In the genomic region with DNA sequence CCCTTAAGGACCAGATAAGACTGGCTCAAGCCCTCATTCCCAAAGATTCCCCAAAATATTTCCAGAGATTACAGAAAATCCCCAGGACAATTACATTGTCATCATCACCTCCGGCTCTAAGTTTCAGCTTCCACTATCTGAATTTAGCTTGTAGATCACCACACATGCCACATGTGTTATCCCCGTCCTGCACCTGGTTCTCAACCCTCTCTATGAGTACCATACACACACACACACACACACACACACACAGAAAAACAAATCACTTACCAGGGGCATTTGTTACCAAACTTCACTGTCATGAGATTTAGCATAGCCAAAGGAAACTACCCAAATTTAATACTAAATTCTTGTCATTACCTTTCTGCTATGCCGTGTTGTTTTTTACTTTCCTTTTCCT, we compare ENCODE assay signal across 1 cellular context.
TF ChIP-seq lines count a peak whose summit lies in the region.

No MANE protein-coding gene starts in this region.

TF ChIP-seq in K562, 482 proteins besides CTCF, POLR2A, EP300 and RAD21 (continued from another document and continues in another):
- TF ChIP-seq, protein P1, sequence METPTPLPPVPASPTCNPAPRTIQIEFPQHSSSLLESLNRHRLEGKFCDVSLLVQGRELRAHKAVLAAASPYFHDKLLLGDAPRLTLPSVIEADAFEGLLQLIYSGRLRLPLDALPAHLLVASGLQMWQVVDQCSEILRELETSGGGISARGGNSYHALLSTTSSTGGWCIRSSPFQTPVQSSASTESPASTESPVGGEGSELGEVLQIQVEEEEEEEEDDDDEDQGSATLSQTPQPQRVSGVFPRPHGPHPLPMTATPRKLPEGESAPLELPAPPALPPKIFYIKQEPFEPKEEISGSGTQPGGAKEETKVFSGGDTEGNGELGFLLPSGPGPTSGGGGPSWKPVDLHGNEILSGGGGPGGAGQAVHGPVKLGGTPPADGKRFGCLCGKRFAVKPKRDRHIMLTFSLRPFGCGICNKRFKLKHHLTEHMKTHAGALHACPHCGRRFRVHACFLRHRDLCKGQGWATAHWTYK (CRISPR knock-in tag; IDR thresholded peaks at IDR 0.05), result no peak
- TF ChIP-seq CBFA2T2 (conservative IDR thresholded peaks at IDR 0.05) (peak; percentile 75), NONO (IDR thresholded peaks at IDR 0.05; ENCODE audit: low read depth in 2 of 2, low read length in 1 of 2) (no peak), ZNF75A (CRISPR knock-in tag; IDR thresholded peaks at IDR 0.05) (no peak), ZNF436 (CRISPR knock-in tag; IDR thresholded peaks at IDR 0.05) (no peak), EGR1 (conservative IDR thresholded peaks at IDR 0.05) (no peak), DACH1 (IDR thresholded peaks at IDR 0.05; ENCODE audit: partially characterized antibody) (no peak), ZFPM2 (CRISPR knock-in tag; IDR thresholded peaks at IDR 0.05) (no peak), POLR3A (IDR thresholded peaks at IDR 0.05; ENCODE audit: borderline replicate concordance, extremely low read depth, insufficient read depth, insufficient read length) (no peak), NR4A1 (CRISPR knock-in tag; IDR thresholded peaks at IDR 0.05) (no peak), NR4A1 (tag; IDR thresholded peaks at IDR 0.05) (no peak), RBM25 (IDR thresholded peaks at IDR 0.05; ENCODE audit: low read depth, low read length, severe bottlenecking) (no peak), FOXK2 (conservative IDR thresholded peaks at IDR 0.05 in 1 of 2, IDR thresholded peaks at IDR 0.05 in 1 of 2; ENCODE audit: low read depth in 2 of 2) (peak; percentile 13 to 32; a peak in 1 of 4 replicates), HNRNPH1 (optimal IDR thresholded peaks at IDR 0.05; ENCODE audit: low read depth, low read length) (no peak), BRD4 (IDR thresholded peaks at IDR 0.05) (no peak), ZBTB7A (IDR thresholded peaks at IDR 0.05; ENCODE audit: borderline replicate concordance, control insufficient read depth, low read depth, low read length) (no peak), DDX20 (tag; IDR thresholded peaks at IDR 0.05; ENCODE audit: low read depth) (no peak), ARHGAP35 (IDR thresholded peaks at IDR 0.05; ENCODE audit: partially characterized antibody) (no peak), NRF1 (conservative IDR thresholded peaks at IDR 0.05 in 1 of 2, IDR thresholded peaks at IDR 0.05 in 1 of 2) (no peak), FIP1L1 (IDR thresholded peaks at IDR 0.05; ENCODE audit: low read depth, low read length, poor library complexity, severe bottlenecking) (no peak), ZNF584 (CRISPR knock-in tag; IDR thresholded peaks at IDR 0.05; ENCODE audit: low read depth) (no peak), PHF8 (IDR thresholded peaks at IDR 0.05; ENCODE audit: borderline replicate concordance, low read length) (no peak), HDAC3 (IDR thresholded peaks at IDR 0.05; ENCODE audit: borderline replicate concordance, partially characterized antibody) (no peak), ARID1B (IDR thresholded peaks at IDR 0.05) (peak; percentile 88), ELF1 (tag; IDR thresholded peaks at IDR 0.05) (no peak), HDGF (IDR thresholded peaks at IDR 0.05) (no peak), ZSCAN32 (CRISPR knock-in tag; IDR thresholded peaks at IDR 0.05) (no peak), HMG20B (CRISPR knock-in tag; IDR thresholded peaks at IDR 0.05) (no peak), ZKSCAN3 (CRISPR knock-in tag; IDR thresholded peaks at IDR 0.05) (no peak), CXXC5 (CRISPR knock-in tag; IDR thresholded peaks at IDR 0.05) (no peak), HMGN3 (IDR thresholded peaks at IDR 0.05; ENCODE audit: borderline replicate concordance, extremely low read depth, insufficient read length, low read depth, low read length) (no peak)
- TF ChIP-seq, protein P2, sequence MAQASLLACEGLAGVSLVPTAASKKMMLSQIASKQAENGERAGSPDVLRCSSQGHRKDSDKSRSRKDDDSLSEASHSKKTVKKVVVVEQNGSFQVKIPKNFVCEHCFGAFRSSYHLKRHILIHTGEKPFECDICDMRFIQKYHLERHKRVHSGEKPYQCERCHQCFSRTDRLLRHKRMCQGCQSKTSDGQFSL (CRISPR knock-in tag; IDR thresholded peaks at IDR 0.05), result no peak
- TF ChIP-seq, protein P2 (tag; IDR thresholded peaks at IDR 0.05), result no peak
- TF ChIP-seq, protein P3, sequence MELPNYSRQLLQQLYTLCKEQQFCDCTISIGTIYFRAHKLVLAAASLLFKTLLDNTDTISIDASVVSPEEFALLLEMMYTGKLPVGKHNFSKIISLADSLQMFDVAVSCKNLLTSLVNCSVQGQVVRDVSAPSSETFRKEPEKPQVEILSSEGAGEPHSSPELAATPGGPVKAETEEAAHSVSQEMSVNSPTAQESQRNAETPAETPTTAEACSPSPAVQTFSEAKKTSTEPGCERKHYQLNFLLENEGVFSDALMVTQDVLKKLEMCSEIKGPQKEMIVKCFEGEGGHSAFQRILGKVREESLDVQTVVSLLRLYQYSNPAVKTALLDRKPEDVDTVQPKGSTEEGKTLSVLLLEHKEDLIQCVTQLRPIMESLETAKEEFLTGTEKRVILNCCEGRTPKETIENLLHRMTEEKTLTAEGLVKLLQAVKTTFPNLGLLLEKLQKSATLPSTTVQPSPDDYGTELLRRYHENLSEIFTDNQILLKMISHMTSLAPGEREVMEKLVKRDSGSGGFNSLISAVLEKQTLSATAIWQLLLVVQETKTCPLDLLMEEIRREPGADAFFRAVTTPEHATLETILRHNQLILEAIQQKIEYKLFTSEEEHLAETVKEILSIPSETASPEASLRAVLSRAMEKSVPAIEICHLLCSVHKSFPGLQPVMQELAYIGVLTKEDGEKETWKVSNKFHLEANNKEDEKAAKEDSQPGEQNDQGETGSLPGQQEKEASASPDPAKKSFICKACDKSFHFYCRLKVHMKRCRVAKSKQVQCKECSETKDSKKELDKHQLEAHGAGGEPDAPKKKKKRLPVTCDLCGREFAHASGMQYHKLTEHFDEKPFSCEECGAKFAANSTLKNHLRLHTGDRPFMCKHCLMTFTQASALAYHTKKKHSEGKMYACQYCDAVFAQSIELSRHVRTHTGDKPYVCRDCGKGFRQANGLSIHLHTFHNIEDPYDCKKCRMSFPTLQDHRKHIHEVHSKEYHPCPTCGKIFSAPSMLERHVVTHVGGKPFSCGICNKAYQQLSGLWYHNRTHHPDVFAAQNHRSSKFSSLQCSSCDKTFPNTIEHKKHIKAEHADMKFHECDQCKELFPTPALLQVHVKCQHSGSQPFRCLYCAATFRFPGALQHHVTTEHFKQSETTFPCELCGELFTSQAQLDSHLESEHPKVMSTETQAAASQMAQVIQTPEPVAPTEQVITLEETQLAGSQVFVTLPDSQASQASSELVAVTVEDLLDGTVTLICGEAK (IDR thresholded peaks at IDR 0.05), result 0 out of 2 replicates have a peak, but pooled peaks have one; percentile 37
- TF ChIP-seq, protein P3 (CRISPR knock-in tag; IDR thresholded peaks at IDR 0.05), result no peak
- TF ChIP-seq, protein P4, sequence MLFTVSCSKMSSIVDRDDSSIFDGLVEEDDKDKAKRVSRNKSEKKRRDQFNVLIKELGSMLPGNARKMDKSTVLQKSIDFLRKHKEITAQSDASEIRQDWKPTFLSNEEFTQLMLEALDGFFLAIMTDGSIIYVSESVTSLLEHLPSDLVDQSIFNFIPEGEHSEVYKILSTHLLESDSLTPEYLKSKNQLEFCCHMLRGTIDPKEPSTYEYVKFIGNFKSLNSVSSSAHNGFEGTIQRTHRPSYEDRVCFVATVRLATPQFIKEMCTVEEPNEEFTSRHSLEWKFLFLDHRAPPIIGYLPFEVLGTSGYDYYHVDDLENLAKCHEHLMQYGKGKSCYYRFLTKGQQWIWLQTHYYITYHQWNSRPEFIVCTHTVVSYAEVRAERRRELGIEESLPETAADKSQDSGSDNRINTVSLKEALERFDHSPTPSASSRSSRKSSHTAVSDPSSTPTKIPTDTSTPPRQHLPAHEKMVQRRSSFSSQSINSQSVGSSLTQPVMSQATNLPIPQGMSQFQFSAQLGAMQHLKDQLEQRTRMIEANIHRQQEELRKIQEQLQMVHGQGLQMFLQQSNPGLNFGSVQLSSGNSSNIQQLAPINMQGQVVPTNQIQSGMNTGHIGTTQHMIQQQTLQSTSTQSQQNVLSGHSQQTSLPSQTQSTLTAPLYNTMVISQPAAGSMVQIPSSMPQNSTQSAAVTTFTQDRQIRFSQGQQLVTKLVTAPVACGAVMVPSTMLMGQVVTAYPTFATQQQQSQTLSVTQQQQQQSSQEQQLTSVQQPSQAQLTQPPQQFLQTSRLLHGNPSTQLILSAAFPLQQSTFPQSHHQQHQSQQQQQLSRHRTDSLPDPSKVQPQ (CRISPR knock-in tag; IDR thresholded peaks at IDR 0.05; ENCODE audit: borderline replicate concordance), result no peak
- TF ChIP-seq, protein P5, sequence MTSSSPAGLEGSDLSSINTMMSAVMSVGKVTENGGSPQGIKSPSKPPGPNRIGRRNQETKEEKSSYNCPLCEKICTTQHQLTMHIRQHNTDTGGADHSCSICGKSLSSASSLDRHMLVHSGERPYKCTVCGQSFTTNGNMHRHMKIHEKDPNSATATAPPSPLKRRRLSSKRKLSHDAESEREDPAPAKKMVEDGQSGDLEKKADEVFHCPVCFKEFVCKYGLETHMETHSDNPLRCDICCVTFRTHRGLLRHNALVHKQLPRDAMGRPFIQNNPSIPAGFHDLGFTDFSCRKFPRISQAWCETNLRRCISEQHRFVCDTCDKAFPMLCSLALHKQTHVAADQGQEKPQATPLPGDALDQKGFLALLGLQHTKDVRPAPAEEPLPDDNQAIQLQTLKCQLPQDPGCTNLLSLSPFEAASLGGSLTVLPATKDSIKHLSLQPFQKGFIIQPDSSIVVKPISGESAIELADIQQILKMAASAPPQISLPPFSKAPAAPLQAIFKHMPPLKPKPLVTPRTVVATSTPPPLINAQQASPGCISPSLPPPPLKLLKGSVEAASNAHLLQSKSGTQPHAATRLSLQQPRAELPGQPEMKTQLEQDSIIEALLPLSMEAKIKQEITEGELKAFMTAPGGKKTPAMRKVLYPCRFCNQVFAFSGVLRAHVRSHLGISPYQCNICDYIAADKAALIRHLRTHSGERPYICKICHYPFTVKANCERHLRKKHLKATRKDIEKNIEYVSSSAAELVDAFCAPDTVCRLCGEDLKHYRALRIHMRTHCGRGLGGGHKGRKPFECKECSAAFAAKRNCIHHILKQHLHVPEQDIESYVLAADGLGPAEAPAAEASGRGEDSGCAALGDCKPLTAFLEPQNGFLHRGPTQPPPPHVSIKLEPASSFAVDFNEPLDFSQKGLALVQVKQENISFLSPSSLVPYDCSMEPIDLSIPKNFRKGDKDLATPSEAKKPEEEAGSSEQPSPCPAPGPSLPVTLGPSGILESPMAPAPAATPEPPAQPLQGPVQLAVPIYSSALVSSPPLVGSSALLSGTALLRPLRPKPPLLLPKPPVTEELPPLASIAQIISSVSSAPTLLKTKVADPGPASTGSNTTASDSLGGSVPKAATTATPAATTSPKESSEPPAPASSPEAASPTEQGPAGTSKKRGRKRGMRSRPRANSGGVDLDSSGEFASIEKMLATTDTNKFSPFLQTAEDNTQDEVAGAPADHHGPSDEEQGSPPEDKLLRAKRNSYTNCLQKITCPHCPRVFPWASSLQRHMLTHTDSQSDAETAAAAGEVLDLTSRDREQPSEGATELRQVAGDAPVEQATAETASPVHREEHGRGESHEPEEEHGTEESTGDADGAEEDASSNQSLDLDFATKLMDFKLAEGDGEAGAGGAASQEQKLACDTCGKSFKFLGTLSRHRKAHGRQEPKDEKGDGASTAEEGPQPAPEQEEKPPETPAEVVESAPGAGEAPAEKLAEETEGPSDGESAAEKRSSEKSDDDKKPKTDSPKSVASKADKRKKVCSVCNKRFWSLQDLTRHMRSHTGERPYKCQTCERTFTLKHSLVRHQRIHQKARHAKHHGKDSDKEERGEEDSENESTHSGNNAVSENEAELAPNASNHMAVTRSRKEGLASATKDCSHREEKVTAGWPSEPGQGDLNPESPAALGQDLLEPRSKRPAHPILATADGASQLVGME (CRISPR knock-in tag; IDR thresholded peaks at IDR 0.05), result no peak
- TF ChIP-seq, protein P6, sequence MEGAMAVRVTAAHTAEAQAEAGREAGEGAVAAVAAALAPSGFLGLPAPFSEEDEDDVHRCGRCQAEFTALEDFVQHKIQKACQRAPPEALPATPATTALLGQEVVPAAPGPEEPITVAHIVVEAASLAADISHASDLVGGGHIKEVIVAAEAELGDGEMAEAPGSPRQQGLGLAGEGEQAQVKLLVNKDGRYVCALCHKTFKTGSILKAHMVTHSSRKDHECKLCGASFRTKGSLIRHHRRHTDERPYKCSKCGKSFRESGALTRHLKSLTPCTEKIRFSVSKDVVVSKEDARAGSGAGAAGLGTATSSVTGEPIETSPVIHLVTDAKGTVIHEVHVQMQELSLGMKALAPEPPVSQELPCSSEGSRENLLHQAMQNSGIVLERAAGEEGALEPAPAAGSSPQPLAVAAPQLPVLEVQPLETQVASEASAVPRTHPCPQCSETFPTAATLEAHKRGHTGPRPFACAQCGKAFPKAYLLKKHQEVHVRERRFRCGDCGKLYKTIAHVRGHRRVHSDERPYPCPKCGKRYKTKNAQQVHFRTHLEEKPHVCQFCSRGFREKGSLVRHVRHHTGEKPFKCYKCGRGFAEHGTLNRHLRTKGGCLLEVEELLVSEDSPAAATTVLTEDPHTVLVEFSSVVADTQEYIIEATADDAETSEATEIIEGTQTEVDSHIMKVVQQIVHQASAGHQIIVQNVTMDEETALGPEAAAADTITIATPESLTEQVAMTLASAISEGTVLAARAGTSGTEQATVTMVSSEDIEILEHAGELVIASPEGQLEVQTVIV (CRISPR knock-in tag; IDR thresholded peaks at IDR 0.05; ENCODE audit: borderline replicate concordance), result no peak
